In the genomic region with DNA sequence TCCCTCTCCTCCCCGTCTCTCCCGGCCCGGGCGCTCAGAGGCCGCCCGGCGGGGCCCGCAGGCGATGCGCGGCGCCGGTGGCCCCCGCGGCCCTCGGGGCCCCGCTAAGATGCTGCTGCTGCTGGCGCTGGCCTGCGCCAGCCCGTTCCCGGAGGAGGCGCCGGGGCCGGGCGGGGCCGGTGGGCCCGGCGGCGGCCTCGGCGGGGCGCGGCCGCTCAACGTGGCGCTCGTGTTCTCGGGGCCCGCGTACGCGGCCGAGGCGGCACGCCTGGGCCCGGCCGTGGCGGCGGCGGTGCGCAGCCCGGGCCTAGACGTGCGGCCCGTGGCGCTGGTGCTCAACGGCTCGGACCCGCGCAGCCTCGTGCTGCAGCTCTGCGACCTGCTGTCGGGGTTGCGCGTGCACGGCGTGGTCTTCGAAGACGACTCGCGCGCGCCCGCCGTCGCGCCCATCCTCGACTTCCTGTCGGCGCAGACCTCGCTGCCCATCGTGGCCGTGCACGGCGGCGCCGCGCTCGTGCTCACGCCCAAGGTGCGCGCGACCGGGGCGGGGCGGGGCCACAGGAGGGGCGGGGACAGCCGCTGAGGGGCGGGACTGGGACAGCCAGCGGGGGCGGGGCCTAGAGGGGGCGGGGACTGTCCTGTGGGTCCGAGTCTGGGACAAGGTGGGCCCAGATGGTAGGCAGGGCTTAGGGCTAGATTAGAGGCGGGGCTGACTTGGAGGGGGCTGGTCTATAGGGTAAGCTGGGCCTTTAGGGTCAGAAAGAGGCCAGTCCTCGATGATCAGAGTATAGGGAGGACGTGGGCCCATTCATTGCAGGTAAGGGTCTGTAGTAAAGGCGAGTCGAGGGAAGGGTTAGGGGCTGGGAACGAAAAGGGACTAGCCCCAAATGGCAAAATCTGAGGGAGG, we compare ENCODE assay signal across 1 cellular context.
TF ChIP-seq lines count a peak whose summit lies in the region.

No MANE protein-coding gene starts in this region.

TF ChIP-seq in K562, 482 proteins besides CTCF, POLR2A, EP300 and RAD21 (continued from another document and continues in another):
- no peak for TF ChIP-seq CHD1 (IDR thresholded peaks at IDR 0.05; ENCODE audit: low read length)
- TF ChIP-seq, protein P1, sequence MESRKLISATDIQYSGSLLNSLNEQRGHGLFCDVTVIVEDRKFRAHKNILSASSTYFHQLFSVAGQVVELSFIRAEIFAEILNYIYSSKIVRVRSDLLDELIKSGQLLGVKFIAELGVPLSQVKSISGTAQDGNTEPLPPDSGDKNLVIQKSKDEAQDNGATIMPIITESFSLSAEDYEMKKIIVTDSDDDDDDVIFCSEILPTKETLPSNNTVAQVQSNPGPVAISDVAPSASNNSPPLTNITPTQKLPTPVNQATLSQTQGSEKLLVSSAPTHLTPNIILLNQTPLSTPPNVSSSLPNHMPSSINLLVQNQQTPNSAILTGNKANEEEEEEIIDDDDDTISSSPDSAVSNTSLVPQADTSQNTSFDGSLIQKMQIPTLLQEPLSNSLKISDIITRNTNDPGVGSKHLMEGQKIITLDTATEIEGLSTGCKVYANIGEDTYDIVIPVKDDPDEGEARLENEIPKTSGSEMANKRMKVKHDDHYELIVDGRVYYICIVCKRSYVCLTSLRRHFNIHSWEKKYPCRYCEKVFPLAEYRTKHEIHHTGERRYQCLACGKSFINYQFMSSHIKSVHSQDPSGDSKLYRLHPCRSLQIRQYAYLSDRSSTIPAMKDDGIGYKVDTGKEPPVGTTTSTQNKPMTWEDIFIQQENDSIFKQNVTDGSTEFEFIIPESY (CRISPR knock-in tag; IDR thresholded peaks at IDR 0.05): peak; percentile 52; the same call in 1 of the 2 replicates
- TF ChIP-seq, protein P2, sequence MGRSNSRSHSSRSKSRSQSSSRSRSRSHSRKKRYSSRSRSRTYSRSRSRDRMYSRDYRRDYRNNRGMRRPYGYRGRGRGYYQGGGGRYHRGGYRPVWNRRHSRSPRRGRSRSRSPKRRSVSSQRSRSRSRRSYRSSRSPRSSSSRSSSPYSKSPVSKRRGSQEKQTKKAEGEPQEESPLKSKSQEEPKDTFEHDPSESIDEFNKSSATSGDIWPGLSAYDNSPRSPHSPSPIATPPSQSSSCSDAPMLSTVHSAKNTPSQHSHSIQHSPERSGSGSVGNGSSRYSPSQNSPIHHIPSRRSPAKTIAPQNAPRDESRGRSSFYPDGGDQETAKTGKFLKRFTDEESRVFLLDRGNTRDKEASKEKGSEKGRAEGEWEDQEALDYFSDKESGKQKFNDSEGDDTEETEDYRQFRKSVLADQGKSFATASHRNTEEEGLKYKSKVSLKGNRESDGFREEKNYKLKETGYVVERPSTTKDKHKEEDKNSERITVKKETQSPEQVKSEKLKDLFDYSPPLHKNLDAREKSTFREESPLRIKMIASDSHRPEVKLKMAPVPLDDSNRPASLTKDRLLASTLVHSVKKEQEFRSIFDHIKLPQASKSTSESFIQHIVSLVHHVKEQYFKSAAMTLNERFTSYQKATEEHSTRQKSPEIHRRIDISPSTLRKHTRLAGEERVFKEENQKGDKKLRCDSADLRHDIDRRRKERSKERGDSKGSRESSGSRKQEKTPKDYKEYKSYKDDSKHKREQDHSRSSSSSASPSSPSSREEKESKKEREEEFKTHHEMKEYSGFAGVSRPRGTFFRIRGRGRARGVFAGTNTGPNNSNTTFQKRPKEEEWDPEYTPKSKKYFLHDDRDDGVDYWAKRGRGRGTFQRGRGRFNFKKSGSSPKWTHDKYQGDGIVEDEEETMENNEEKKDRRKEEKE (IDR thresholded peaks at IDR 0.05; ENCODE audit: borderline replicate concordance in 1 of 2, control insufficient read depth in 1 of 2, low read depth in 2 of 2, low read length in 1 of 2): no peak
- TF ChIP-seq, protein P3, sequence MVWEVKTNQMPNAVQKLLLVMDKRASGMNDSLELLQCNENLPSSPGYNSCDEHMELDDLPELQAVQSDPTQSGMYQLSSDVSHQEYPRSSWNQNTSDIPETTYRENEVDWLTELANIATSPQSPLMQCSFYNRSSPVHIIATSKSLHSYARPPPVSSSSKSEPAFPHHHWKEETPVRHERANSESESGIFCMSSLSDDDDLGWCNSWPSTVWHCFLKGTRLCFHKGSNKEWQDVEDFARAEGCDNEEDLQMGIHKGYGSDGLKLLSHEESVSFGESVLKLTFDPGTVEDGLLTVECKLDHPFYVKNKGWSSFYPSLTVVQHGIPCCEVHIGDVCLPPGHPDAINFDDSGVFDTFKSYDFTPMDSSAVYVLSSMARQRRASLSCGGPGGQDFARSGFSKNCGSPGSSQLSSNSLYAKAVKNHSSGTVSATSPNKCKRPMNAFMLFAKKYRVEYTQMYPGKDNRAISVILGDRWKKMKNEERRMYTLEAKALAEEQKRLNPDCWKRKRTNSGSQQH (CRISPR knock-in tag; IDR thresholded peaks at IDR 0.05): peak; percentile 67; the same call in 1 of the 2 replicates
- TF ChIP-seq ATF7 (IDR thresholded peaks at IDR 0.05): no peak
- TF ChIP-seq RBFOX2 (IDR thresholded peaks at IDR 0.05; ENCODE audit: low read depth, low read length): peak; percentile 75
- TF ChIP-seq HNRNPL (IDR thresholded peaks at IDR 0.05; ENCODE audit: low read depth, low read length): peak; percentile 24; the same call in 1 of the 2 replicates
- no peak for TF ChIP-seq GTF2E2 (tag; IDR thresholded peaks at IDR 0.05)
- no peak for TF ChIP-seq E2F5 (CRISPR knock-in tag; IDR thresholded peaks at IDR 0.05)
- TF ChIP-seq TRIM24 (IDR thresholded peaks at IDR 0.05): no peak
- TF ChIP-seq, protein P4, sequence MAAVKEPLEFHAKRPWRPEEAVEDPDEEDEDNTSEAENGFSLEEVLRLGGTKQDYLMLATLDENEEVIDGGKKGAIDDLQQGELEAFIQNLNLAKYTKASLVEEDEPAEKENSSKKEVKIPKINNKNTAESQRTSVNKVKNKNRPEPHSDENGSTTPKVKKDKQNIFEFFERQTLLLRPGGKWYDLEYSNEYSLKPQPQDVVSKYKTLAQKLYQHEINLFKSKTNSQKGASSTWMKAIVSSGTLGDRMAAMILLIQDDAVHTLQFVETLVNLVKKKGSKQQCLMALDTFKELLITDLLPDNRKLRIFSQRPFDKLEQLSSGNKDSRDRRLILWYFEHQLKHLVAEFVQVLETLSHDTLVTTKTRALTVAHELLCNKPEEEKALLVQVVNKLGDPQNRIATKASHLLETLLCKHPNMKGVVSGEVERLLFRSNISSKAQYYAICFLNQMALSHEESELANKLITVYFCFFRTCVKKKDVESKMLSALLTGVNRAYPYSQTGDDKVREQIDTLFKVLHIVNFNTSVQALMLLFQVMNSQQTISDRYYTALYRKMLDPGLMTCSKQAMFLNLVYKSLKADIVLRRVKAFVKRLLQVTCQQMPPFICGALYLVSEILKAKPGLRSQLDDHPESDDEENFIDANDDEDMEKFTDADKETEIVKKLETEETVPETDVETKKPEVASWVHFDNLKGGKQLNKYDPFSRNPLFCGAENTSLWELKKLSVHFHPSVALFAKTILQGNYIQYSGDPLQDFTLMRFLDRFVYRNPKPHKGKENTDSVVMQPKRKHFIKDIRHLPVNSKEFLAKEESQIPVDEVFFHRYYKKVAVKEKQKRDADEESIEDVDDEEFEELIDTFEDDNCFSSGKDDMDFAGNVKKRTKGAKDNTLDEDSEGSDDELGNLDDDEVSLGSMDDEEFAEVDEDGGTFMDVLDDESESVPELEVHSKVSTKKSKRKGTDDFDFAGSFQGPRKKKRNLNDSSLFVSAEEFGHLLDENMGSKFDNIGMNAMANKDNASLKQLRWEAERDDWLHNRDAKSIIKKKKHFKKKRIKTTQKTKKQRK (IDR thresholded peaks at IDR 0.05; ENCODE audit: borderline replicate concordance, low read depth, low read length): no peak
- TF ChIP-seq, protein P5, sequence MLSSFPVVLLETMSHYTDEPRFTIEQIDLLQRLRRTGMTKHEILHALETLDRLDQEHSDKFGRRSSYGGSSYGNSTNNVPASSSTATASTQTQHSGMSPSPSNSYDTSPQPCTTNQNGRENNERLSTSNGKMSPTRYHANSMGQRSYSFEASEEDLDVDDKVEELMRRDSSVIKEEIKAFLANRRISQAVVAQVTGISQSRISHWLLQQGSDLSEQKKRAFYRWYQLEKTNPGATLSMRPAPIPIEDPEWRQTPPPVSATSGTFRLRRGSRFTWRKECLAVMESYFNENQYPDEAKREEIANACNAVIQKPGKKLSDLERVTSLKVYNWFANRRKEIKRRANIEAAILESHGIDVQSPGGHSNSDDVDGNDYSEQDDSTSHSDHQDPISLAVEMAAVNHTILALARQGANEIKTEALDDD (IDR thresholded peaks at IDR 0.05): peak; percentile 40; the same call in 1 of the 2 replicates
- no peak for TF ChIP-seq LEF1 (IDR thresholded peaks at IDR 0.05)
- TF ChIP-seq PHF21A (IDR thresholded peaks at IDR 0.05; ENCODE audit: borderline replicate concordance, low read depth): no peak
- TF ChIP-seq KLF13 (tag; IDR thresholded peaks at IDR 0.05; ENCODE audit: borderline replicate concordance, low read depth): 0 out of 2 replicates have a peak, but pooled peaks have one; percentile 42
- peak; percentile 97 for TF ChIP-seq POLR2B (IDR thresholded peaks at IDR 0.05; ENCODE audit: low read depth, partially characterized antibody)
- TF ChIP-seq ELF4 (CRISPR knock-in tag; IDR thresholded peaks at IDR 0.05): peak; percentile 73; the same call in 1 of the 2 replicates
- peak; percentile 81; the same call in 1 of the 2 replicates for TF ChIP-seq CTBP1 (IDR thresholded peaks at IDR 0.05; ENCODE audit: borderline replicate concordance)
- TF ChIP-seq PHF8 (IDR thresholded peaks at IDR 0.05; ENCODE audit: borderline replicate concordance, low read length): peak; percentile 89; the same call in 1 of the 2 replicates
- TF ChIP-seq, protein P6, sequence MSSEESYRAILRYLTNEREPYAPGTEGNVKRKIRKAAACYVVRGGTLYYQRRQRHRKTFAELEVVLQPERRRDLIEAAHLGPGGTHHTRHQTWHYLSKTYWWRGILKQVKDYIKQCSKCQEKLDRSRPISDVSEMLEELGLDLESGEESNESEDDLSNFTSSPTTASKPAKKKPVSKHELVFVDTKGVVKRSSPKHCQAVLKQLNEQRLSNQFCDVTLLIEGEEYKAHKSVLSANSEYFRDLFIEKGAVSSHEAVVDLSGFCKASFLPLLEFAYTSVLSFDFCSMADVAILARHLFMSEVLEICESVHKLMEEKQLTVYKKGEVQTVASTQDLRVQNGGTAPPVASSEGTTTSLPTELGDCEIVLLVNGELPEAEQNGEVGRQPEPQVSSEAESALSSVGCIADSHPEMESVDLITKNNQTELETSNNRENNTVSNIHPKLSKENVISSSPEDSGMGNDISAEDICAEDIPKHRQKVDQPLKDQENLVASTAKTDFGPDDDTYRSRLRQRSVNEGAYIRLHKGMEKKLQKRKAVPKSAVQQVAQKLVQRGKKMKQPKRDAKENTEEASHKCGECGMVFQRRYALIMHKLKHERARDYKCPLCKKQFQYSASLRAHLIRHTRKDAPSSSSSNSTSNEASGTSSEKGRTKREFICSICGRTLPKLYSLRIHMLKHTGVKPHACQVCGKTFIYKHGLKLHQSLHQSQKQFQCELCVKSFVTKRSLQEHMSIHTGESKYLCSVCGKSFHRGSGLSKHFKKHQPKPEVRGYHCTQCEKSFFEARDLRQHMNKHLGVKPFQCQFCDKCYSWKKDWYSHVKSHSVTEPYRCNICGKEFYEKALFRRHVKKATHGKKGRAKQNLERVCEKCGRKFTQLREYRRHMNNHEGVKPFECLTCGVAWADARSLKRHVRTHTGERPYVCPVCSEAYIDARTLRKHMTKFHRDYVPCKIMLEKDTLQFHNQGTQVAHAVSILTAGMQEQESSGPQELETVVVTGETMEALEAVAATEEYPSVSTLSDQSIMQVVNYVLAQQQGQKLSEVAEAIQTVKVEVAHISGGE (CRISPR knock-in tag; IDR thresholded peaks at IDR 0.05): peak in 1 of 3 experiments; percentile 88; a peak in 2 of 6 replicates
- no peak for TF ChIP-seq EHMT2 (IDR thresholded peaks at IDR 0.05)
- TF ChIP-seq CHAMP1 (IDR thresholded peaks at IDR 0.05): no peak
- TF ChIP-seq TOE1 (IDR thresholded peaks at IDR 0.05; ENCODE audit: borderline replicate concordance): no peak
- TF ChIP-seq TOE1 (CRISPR knock-in tag; IDR thresholded peaks at IDR 0.05; ENCODE audit: borderline replicate concordance, low read depth): no peak
- no peak for TF ChIP-seq JUN (IDR thresholded peaks at IDR 0.05; ENCODE audit: borderline replicate concordance, low read depth, low read length)
- peak; percentile 10; the same call in 1 of the 2 replicates for TF ChIP-seq JUN (CRISPR knock-in tag; IDR thresholded peaks at IDR 0.05; ENCODE audit: borderline replicate concordance)
- TF ChIP-seq CXXC5 (CRISPR knock-in tag; IDR thresholded peaks at IDR 0.05): peak; percentile 94
- peak; percentile 60; the same call in 1 of the 2 replicates for TF ChIP-seq ZBTB7A (IDR thresholded peaks at IDR 0.05; ENCODE audit: borderline replicate concordance, control insufficient read depth, low read depth, low read length)
- no peak for TF ChIP-seq XRCC5 (IDR thresholded peaks at IDR 0.05; ENCODE audit: low read depth, low read length)
- peak; percentile 82 for TF ChIP-seq CREM (IDR thresholded peaks at IDR 0.05; ENCODE audit: low read depth)
- peak; percentile 98 for TF ChIP-seq ZNF766 (CRISPR knock-in tag; conservative IDR thresholded peaks at IDR 0.05)
- peak; percentile 61; the same call in 1 of the 2 replicates for TF ChIP-seq PML (IDR thresholded peaks at IDR 0.05; ENCODE audit: low read length)
- TF ChIP-seq OTX1 (CRISPR knock-in tag; IDR thresholded peaks at IDR 0.05): peak; percentile 92
- peak; percentile 96 for TF ChIP-seq ZNF589 (CRISPR knock-in tag; IDR thresholded peaks at IDR 0.05; ENCODE audit: low read depth)
- TF ChIP-seq ZNF175 (CRISPR knock-in tag; IDR thresholded peaks at IDR 0.05; ENCODE audit: low read depth): peak; percentile 96
- peak; percentile 87; the same call in 1 of the 2 replicates for TF ChIP-seq E2F3 (CRISPR knock-in tag; IDR thresholded peaks at IDR 0.05)
- no peak for TF ChIP-seq ZFP36 (IDR thresholded peaks at IDR 0.05; ENCODE audit: low read depth, low read length, partially characterized antibody)
- TF ChIP-seq SMAD4 (CRISPR knock-in tag; conservative IDR thresholded peaks at IDR 0.05): peak; percentile 95
- TF ChIP-seq ZNF695 (CRISPR knock-in tag; IDR thresholded peaks at IDR 0.05): no peak
- peak; percentile 73 for TF ChIP-seq CCNT2 (IDR thresholded peaks at IDR 0.05; ENCODE audit: borderline replicate concordance, extremely low read depth, insufficient read length, low read depth, low read length)
